1 cellular context compared by ENCODE assay signal in genomic region chr3:54905936-54906335, GRCh38.
TF ChIP-seq lines count a peak whose summit lies in the region.

No MANE protein-coding gene starts in this region.

TF ChIP-seq in SK-N-SH, 30 proteins besides CTCF, POLR2A, EP300 and RAD21:
- TF ChIP-seq REST (IDR thresholded peaks at IDR 0.05; ENCODE audit: low read depth, low read length) (no peak), FOXJ3 (CRISPR knock-in tag; IDR thresholded peaks at IDR 0.05) (no peak), RFX5 (IDR thresholded peaks at IDR 0.05; ENCODE audit: low read length) (no peak), GABPA (IDR thresholded peaks at IDR 0.05; ENCODE audit: low read depth) (no peak), NFIC (IDR thresholded peaks at IDR 0.05; ENCODE audit: borderline replicate concordance) (no peak), JUND (IDR thresholded peaks at IDR 0.05) (no peak), CHD2 (IDR thresholded peaks at IDR 0.05; ENCODE audit: low read length, partially characterized antibody) (no peak), TCF12 (IDR thresholded peaks at IDR 0.05) (no peak), SMC3 (IDR thresholded peaks at IDR 0.05; ENCODE audit: low read depth, low read length) (no peak), GATA2 (CRISPR knock-in tag; IDR thresholded peaks at IDR 0.05) (no peak), RCOR1 (IDR thresholded peaks at IDR 0.05; ENCODE audit: low read length) (no peak), MXI1 (IDR thresholded peaks at IDR 0.05; ENCODE audit: low read depth, low read length) (no peak)
- TF ChIP-seq, protein P1, sequence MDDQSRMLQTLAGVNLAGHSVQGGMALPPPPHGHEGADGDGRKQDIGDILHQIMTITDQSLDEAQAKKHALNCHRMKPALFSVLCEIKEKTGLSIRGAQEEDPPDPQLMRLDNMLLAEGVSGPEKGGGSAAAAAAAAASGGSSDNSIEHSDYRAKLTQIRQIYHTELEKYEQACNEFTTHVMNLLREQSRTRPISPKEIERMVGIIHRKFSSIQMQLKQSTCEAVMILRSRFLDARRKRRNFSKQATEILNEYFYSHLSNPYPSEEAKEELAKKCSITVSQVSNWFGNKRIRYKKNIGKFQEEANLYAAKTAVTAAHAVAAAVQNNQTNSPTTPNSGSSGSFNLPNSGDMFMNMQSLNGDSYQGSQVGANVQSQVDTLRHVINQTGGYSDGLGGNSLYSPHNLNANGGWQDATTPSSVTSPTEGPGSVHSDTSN (IDR thresholded peaks at IDR 0.05) = no peak
